20 cellular contexts compared by ENCODE assay signal in the genomic region with DNA sequence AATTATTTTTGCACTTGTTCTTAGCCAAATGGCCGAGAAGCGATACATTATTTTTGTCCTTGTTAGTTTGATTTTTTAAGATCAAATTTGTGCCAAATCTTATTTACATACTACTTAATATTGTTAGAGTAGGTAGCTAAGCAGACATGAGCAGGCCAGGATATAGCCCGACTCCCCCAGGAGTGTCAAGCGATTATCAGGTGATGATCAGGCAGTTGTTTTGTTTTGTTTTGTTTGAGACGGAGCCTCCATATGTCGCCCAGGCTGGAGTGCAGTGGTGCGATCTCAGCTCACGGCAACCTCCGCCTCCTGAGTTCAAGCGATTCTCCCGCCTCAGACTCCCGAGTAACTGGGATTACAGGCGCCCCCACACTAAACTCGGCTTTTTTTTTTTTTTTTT.
"Had no signal": no experiment of that assay in that cellular context is flagged by ENCODE, and none has a peak within 500 bp of the region (broad histone marks: within the 10 kb centered on the region; RNA-seq: fewer than 3 reads in every experiment).

No MANE protein-coding gene starts in this region.

- H3K27me3 ChIP-seq: colonic mucosa, gastroesophageal sphincter, testis, vagina had no signal

- H3K27ac Mint-ChIP-seq: activated CD4-positive, alpha-beta memory T cell treated with anti-CD3 and anti-CD28 coated beads, Interleukin-2, amount 10 ng/mL, durations not matched to agents 7 days and 5 days; activated CD4-positive, alpha-beta T cell treated with anti-CD3 and anti-CD28 coated beads, Interleukin-2, amount 10 ng/mL, durations not matched to agents 24 days and 14 days; activated naive CD4-positive, alpha-beta T cell treated with anti-CD3 and anti-CD28 coated beads, Interleukin-2, amount 10 ng/mL, durations not matched to agents 7 days and 5 days; naive B cell; stimulated activated naive B cell treated with anti-CD40 and anti-IgM and Interleukin-4, amounts not matched to agents 10 μg/mL and 1 μg/mL and 100 μg/mL, for 72 hours had no signal

- DNase-seq: activated CD4-positive, alpha-beta memory T cell treated with anti-CD3 and anti-CD28 coated beads, Interleukin-2, amount 10 ng/mL, durations not matched to agents 7 days and 5 days; activated CD4-positive, alpha-beta T cell treated with anti-CD3 and anti-CD28 coated beads, Interleukin-2, amount 10 ng/mL, durations not matched to agents 24 days and 14 days; activated effector memory CD4-positive, alpha-beta T cell treated with anti-CD3 and anti-CD28 coated beads, Interleukin-2, amount 50 U/mL, for 16 hours; activated naive CD4-positive, alpha-beta T cell treated with anti-CD3 and anti-CD28 coated beads, Interleukin-2, amount 10 ng/mL, durations not matched to agents 7 days and 5 days; amygdala; heart right ventricle; islet precursor cell; left cardiac atrium; naive B cell; posterior cingulate gyrus; stimulated activated CD4-positive, alpha-beta T cell treated with anti-CD3 and anti-CD28 coated beads, Interleukin-2, amount 100 ng/mL, for 48 hours; stimulated activated CD8-positive, alpha-beta memory T cell treated with anti-CD3 and anti-CD28 coated beads, Interleukin-4, amount 100 ng/mL, for 48 hours; stimulated activated naive B cell treated with anti-CD40 and anti-IgM and Interleukin-4, amounts not matched to agents 10 μg/mL and 1 μg/mL and 100 μg/mL, for 72 hours had no signal

- ATAC-seq: activated CD4-positive, CD25-positive, alpha-beta regulatory T cell treated with anti-CD3 and anti-CD28 coated beads, Interleukin-2, amount 50 U/mL, for 24 hours; gastroesophageal sphincter; heart right ventricle; stimulated activated naive B cell treated with anti-CD40 and anti-IgM and Interleukin-4, amounts not matched to agents 10 μg/mL and 1 μg/mL and 100 μg/mL, for 72 hours had no signal

- H3K9me3 ChIP-seq: colonic mucosa, mucosa of descending colon, testis, vagina had no signal

- H3K4me3 Mint-ChIP-seq: activated CD4-positive, alpha-beta memory T cell treated with anti-CD3 and anti-CD28 coated beads, Interleukin-2, amount 10 ng/mL, durations not matched to agents 7 days and 5 days; activated CD4-positive, alpha-beta T cell treated with anti-CD3 and anti-CD28 coated beads, Interleukin-2, amount 10 ng/mL, durations not matched to agents 24 days and 14 days; activated naive CD4-positive, alpha-beta T cell treated with anti-CD3 and anti-CD28 coated beads, Interleukin-2, amount 10 ng/mL, durations not matched to agents 7 days and 5 days; naive B cell; stimulated activated naive B cell treated with anti-CD40 and anti-IgM and Interleukin-4, amounts not matched to agents 10 μg/mL and 1 μg/mL and 100 μg/mL, for 72 hours had no signal

- H3K4me3 ChIP-seq: colonic mucosa, gastroesophageal sphincter, heart right ventricle, mucosa of descending colon, testis, vagina had no signal

- H3K36me3 ChIP-seq: colonic mucosa, gastroesophageal sphincter, heart right ventricle, vagina had no signal

- H3K4me1 ChIP-seq: colonic mucosa had no signal

- H3K27ac ChIP-seq: epithelial cell of prostate, gastroesophageal sphincter, testis, vagina had no signal

- H3K36me3 Mint-ChIP-seq: activated naive CD4-positive, alpha-beta T cell treated with anti-CD3 and anti-CD28 coated beads, Interleukin-2, amount 10 ng/mL, durations not matched to agents 7 days and 5 days; naive B cell had no signal

- H3K9me3 Mint-ChIP-seq: activated CD4-positive, alpha-beta memory T cell treated with anti-CD3 and anti-CD28 coated beads, Interleukin-2, amount 10 ng/mL, durations not matched to agents 7 days and 5 days; activated CD4-positive, alpha-beta T cell treated with anti-CD3 and anti-CD28 coated beads, Interleukin-2, amount 10 ng/mL, durations not matched to agents 24 days and 14 days; activated naive CD4-positive, alpha-beta T cell treated with anti-CD3 and anti-CD28 coated beads, Interleukin-2, amount 10 ng/mL, durations not matched to agents 7 days and 5 days; naive B cell; stimulated activated naive B cell treated with anti-CD40 and anti-IgM and Interleukin-4, amounts not matched to agents 10 μg/mL and 1 μg/mL and 100 μg/mL, for 72 hours had no signal
